ENCODE assay signal across 36 cellular contexts in the genomic region with DNA sequence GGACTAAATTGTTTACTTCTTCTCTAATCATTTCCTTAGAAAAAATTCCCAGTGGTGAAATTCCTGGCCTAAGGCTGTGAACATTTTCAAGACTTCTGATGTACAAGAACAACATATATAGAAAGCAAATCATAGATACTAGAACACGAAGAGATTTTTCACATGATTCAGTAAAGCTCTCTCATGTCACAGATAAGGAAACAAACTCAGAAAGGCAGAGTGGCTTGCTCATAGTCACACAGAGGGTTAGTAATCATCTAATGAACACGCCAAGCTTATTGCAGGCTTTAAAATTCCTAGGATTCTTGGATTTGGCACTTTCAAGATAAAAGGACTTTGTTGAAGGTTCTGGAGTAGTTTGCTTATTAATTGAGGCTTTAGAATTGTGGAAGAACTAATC. TPM values are rescaled to one million over a fixed set of nuclear protein-coding genes. Genes with fewer than 3 reads are reported as not detected.
DNase-seq lines count a peak whose midpoint lies in the region; ATAC-seq and TF ChIP-seq lines count a peak whose summit lies in the region.
"Had no signal": no experiment of that assay in that cellular context is flagged by ENCODE, and none has a peak within 500 bp of the region (broad histone marks: within the 10 kb centered on the region; RNA-seq: fewer than 3 reads in every experiment).

No MANE protein-coding gene starts in this region.

- no peaks in the 10 kb centered on the region for H3K79me2 ChIP-seq in hepatocyte

- TF ChIP-seq CTCF in chondrocyte (IDR thresholded peaks at IDR 0.05) (no peak), hepatocyte (IDR thresholded peaks at IDR 0.05; ENCODE audit: poor library complexity) (no peak), retinal pigment epithelial cell (conservative IDR thresholded peaks at IDR 0.05; ENCODE audit: low read depth, low read length) (no peak), nephron progenitor cell (IDR thresholded peaks at IDR 0.05) (no peak)

- H3K27me3 Mint-ChIP-seq in chondrocyte (ENCODE audit: low read depth) (no peaks in the 10 kb centered on the region), nephron progenitor cell (ENCODE audit: low read depth, poor library complexity) (no peaks in the 10 kb centered on the region)
- H3K27me3 Mint-ChIP-seq: activated naive CD8-positive, alpha-beta T cell treated with anti-CD3 and anti-CD28 coated beads, Interleukin-2, amount 50 U/mL, for 24 hours; T-helper 17 cell had no signal

- H4K20me1 ChIP-seq in hepatocyte (ENCODE audit: insufficient read depth, poor library complexity, severe bottlenecking) = no peaks in the 10 kb centered on the region

- H3K9me3 Mint-ChIP-seq in chondrocyte (ENCODE audit: low read depth) = no peaks in the 10 kb centered on the region
- H3K9me3 Mint-ChIP-seq in nephron progenitor cell = no peaks in the 10 kb centered on the region
- H3K9me3 Mint-ChIP-seq: activated naive CD8-positive, alpha-beta T cell treated with anti-CD3 and anti-CD28 coated beads, Interleukin-2, amount 50 U/mL, for 24 hours; activated T-cell treated with anti-CD3 and anti-CD28 coated beads, Interleukin-2, amount 50 U/mL, for 72 hours; H9; neural progenitor cell had no signal

- no peaks in the 10 kb centered on the region for H3K36me3 ChIP-seq in hepatocyte (replicated peaks; ENCODE audit: insufficient read depth, low read depth)
- H3K36me3 ChIP-seq: BE2C, breast epithelium had no signal

- WGBS in hepatocyte (ENCODE audit: low lambda C conversion rate, missing lambda C conversion rate) = 38% methylated on average over 2 of the region's 2 CpGs

- H3K4me3 Mint-ChIP-seq in chondrocyte (ENCODE audit: unreplicated experiment) = no peak overlapping the region
- no peak overlapping the region for H3K4me3 Mint-ChIP-seq in nephron progenitor cell
- H3K4me3 Mint-ChIP-seq: activated naive CD8-positive, alpha-beta T cell treated with anti-CD3 and anti-CD28 coated beads, Interleukin-2, amount 50 U/mL, for 24 hours; activated T-cell treated with anti-CD3 and anti-CD28 coated beads, Interleukin-2, amount 50 U/mL, for 72 hours; H9; immature natural killer cell; neural progenitor cell; T-helper 17 cell had no signal

- H3K9me2 ChIP-seq in hepatocyte (replicated peaks; ENCODE audit: insufficient read depth) = no peaks in the 10 kb centered on the region

- no peaks in the 10 kb centered on the region for H3K4me1 ChIP-seq in hepatocyte (ENCODE audit: insufficient read depth)
- H3K4me1 ChIP-seq: BE2C, breast epithelium, right lobe of liver had no signal

- H2AFZ ChIP-seq in hepatocyte = no peak overlapping the region
- H2AFZ ChIP-seq: neural progenitor cell, PC-9 had no signal

- H3K27ac ChIP-seq in hepatocyte = peak overlapping the region; percentile 28
- H3K27ac ChIP-seq: breast epithelium, coronary artery, neural progenitor cell, PC-9, right lobe of liver, SK-N-MC, tibial nerve had no signal

- no peaks in the 10 kb centered on the region for H3K27me3 ChIP-seq in hepatocyte
- H3K27me3 ChIP-seq: BE2C, breast epithelium, neural progenitor cell, right lobe of liver, tibial nerve had no signal

- H3K27ac Mint-ChIP-seq in chondrocyte (ENCODE audit: unreplicated experiment) (peak overlapping the region; percentile 54), nephron progenitor cell (no peak overlapping the region)
- H3K27ac Mint-ChIP-seq: activated naive CD8-positive, alpha-beta T cell treated with anti-CD3 and anti-CD28 coated beads, Interleukin-2, amount 50 U/mL, for 24 hours; activated T-cell treated with anti-CD3 and anti-CD28 coated beads, Interleukin-2, amount 50 U/mL, for 72 hours; immature natural killer cell; neural progenitor cell; T-helper 17 cell had no signal

- DNase-seq in NCI-H226 (peak; percentile 63), chondrocyte (ENCODE audit: low spot score) (no peak), hepatocyte (ENCODE audit: low spot score) (peak; percentile 21), retinal pigment epithelial cell (ENCODE audit: low read depth) (peak; percentile 97), nephron progenitor cell (no peak), cerebellar nuclear complex (lab: John Stamatoyannopoulos, UW) (no peak), T-helper 2 cell (no peak)
- DNase-seq: ACHN; activated CD4-positive, alpha-beta T cell treated with anti-CD3 and anti-CD28 coated beads, Interleukin-2, amount 50 U/mL, for 4 hours; activated naive CD8-positive, alpha-beta T cell treated with anti-CD3 and anti-CD28 coated beads, Interleukin-2, amount 50 U/mL, for 24 hours; activated T-cell treated with anti-CD3 and anti-CD28 coated beads, Interleukin-2, amount 50 U/mL, for 72 hours; BE2C; DMS 273 treated with DMSO at 0.1 percent for 48 hours; effector memory CD4-positive, alpha-beta T cell; H9; hippocampal formation; immature natural killer cell; KG1; mesendoderm; NCI-H1105; NCI-H2029 treated with DMSO at 0.1 percent for 48 hours; NCI-H345; NCI-H69; PC-9; posterior cingulate gyrus; right lobe of liver; stimulated activated CD4-positive, alpha-beta T cell treated with anti-CD3 and anti-CD28 coated beads, Interleukin-12 subunit alpha, Interleukin-12 subunit beta, amount 100 ng/mL, for 4 hours; stimulated activated CD4-positive, alpha-beta T cell treated with anti-CD3 and anti-CD28 coated beads, Interleukin-4, amount 100 ng/mL, for 1 hour; T-helper 17 cell had no signal

- peaks cover 38% of the 10 kb centered on the region for H3K36me3 Mint-ChIP-seq in chondrocyte (ENCODE audit: low read depth)
- peaks cover 65% of the 10 kb centered on the region for H3K36me3 Mint-ChIP-seq in nephron progenitor cell (ENCODE audit: low read depth)

- ATAC-seq in HG02610 (IDR thresholded peaks at IDR 0.05; ENCODE audit: unreplicated experiment) = no peak
- ATAC-seq: activated CD4-positive, CD25-positive, alpha-beta regulatory T cell treated with anti-CD3 and anti-CD28 coated beads, Interleukin-2, amount 50 U/mL, for 24 hours; activated naive CD8-positive, alpha-beta T cell treated with anti-CD3 and anti-CD28 coated beads, Interleukin-2, amount 50 U/mL, for 24 hours; activated T-cell treated with anti-CD3 and anti-CD28 coated beads, Interleukin-2, amount 50 U/mL, for 72 hours; right lobe of liver; T-helper 17 cell had no signal

- no peak overlapping the region for H3K4me3 ChIP-seq in hepatocyte
- H3K4me3 ChIP-seq in retinal pigment epithelial cell (ENCODE audit: low read length) = no peak overlapping the region
- H3K4me3 ChIP-seq: breast epithelium, coronary artery, neural progenitor cell, PC-9, right lobe of liver, SK-N-MC, tibial nerve had no signal

- H3K4me1 Mint-ChIP-seq in chondrocyte (ENCODE audit: low read depth) (peaks cover 42% of the 10 kb centered on the region), nephron progenitor cell (peaks cover 7% of the 10 kb centered on the region)
- H3K4me1 Mint-ChIP-seq: activated naive CD8-positive, alpha-beta T cell treated with anti-CD3 and anti-CD28 coated beads, Interleukin-2, amount 50 U/mL, for 24 hours had no signal

- no peaks in the 10 kb centered on the region for H3K9me3 ChIP-seq in hepatocyte (ENCODE audit: low read depth)
- H3K9me3 ChIP-seq: BE2C, breast epithelium, right lobe of liver, tibial nerve had no signal

- peak overlapping the region; percentile 28 for H3K4me2 ChIP-seq in hepatocyte
- H3K4me2 ChIP-seq: neural progenitor cell, PC-9 had no signal

RNA-seq across cellular contexts. Expression of a gene that starts 26.2 kb away (rescaled TPM):
- total RNA-seq in chondrocyte = 269 to 358 TPM (median 276 TPM) in 3 replicates
- total RNA-seq in hepatocyte = 178 and 201 TPM in 2 replicates
- 125 and 127 TPM in 2 replicates for polyA plus RNA-seq in hepatocyte

RNA-seq across cellular contexts. Expression of a gene that starts 43.0 kb away (rescaled TPM):
- total RNA-seq in chondrocyte (80.5 to 96.4 TPM (median 95.4 TPM) in 3 replicates), hepatocyte (174 and 251 TPM in 2 replicates)
- polyA plus RNA-seq in hepatocyte = 163 and 176 TPM in 2 replicates

RNA-seq across cellular contexts. Expression of a gene that starts 43.0 kb away (rescaled TPM):
- total RNA-seq in chondrocyte = 8.1 to 9.6 TPM (median 9.5 TPM) in 3 replicates
- total RNA-seq in hepatocyte = 3.3 and 3.7 TPM in 2 replicates
- 1.1 and 1.4 TPM in 2 replicates for polyA plus RNA-seq in hepatocyte

Comparison
In these comparisons a context has a peak if more than half of its experiments do, and no peak if none do; other contexts are left out.
1. DNase-seq: peak in NCI-H226 (single experiment), hepatocyte (single experiment) and retinal pigment epithelial cell (single experiment); none in chondrocyte (single experiment), nephron progenitor cell (single experiment), cerebellar nuclear complex (0 of 2) and T-helper 2 cell (0 of 5).